In the genomic region with DNA sequence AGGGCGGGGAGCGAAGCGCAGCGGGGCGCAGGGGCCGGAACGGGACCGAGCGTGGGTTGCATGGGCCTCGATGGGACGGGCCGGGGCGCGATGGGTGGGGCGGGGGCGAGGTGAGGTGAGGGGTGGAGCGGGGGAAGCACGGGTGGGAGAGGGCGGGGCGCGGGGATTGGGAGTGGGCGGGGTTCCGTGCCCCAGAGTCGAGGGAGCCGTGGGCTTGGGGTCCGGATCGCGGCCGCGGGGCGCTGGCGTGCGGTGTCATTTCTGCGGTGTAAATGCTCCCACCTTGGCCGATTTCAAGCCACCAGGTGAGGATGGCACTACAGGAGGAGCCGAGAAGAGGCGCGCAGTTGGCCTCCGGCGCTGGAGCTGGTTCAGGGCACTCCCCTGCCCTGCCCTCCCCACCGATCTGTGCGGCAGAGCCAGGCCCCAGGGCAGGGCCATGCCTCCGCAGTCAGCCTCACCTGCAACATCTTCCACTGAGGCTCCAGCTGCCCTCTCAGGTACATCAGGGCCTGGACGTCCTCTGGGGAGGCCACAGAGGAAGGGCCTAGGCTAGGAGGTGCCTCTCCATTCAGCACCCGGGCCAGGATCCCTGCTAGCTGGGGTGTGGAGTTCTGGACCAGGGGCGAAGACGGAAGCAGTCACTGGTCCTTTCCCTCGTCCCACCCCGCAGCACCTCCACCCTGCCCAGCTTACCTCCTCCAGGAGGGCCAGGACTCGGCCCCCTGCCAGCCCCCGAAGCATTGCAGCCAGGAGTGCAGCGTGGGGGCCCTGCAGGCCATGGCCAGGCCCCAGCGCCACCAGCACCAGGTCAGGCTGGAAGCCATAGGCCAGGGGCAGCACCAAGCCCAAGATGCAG, we compare ENCODE assay signal across 8 cellular contexts. TPM values are rescaled to one million over a fixed set of nuclear protein-coding genes. Genes with fewer than 3 reads are reported as not detected.
DNase-seq lines count a peak whose midpoint lies in the region; ATAC-seq and TF ChIP-seq lines count a peak whose summit lies in the region.

No MANE protein-coding gene starts in this region.

- peak; percentile 57 for DNase-seq in DMS53 (lab: John Stamatoyannopoulos, UW)
- no peak for DNase-seq in DMS53 treated with DMSO at 0.1 percent for 48 hours (lab: John Stamatoyannopoulos, UW; ENCODE audit: unreplicated experiment)
- no peak for DNase-seq in fibroblast of the aortic adventitia (ENCODE audit: low read depth)
- DNase-seq in psoas muscle, result peak in 1 of 2 donors; percentile 61
- DNase-seq in SKM-1 treated with dmso at 0.1 percent for 144 hours (lab: John Stamatoyannopoulos, UW; ENCODE audit: unreplicated experiment), result no peak
- DNase-seq in NCI-H446 treated with DMSO at 0.1 percent for 48 hours (lab: John Stamatoyannopoulos, UW), result no peak
- DNase-seq in stimulated activated CD4-positive, alpha-beta T cell treated with anti-CD3 and anti-CD28 coated beads, Interleukin-4, amount 100 ng/mL, for 1 hour, result no peak

- ATAC-seq in psoas muscle, result peak in 3 of 4 donors; percentile 5 to 39 (median 9)

- peaks cover 0 to 40% of the 10 kb centered on the region in 2 donors for H3K36me3 ChIP-seq in psoas muscle (ENCODE audit: insufficient read depth in 1 of 2, low read depth in 1 of 2)

- WGBS in psoas muscle, 3 donors, result 12 to 26% (median 15%) methylated on average over 26 to 53 of the region's 53 CpGs

- H3K4me3 ChIP-seq in WI38 (ENCODE audit: low read depth, low read length), result peak overlapping the region; percentile 93
- peak overlapping the region; percentile 77 for H3K4me3 ChIP-seq in fibroblast of the aortic adventitia (ENCODE audit: low read depth, low read length)
- peak overlapping the region; percentile 98 for H3K4me3 ChIP-seq in psoas muscle

- intact Hi-C loops in psoas muscle (cut with DNase I), result no loop called here

- no peaks in the 10 kb centered on the region for H3K9me3 ChIP-seq in psoas muscle

- H3K27me3 ChIP-seq in psoas muscle (ENCODE audit: insufficient read depth in 3 of 3, low read length in 2 of 3), result no peaks in the 10 kb centered on the region

- H3K4me1 ChIP-seq in psoas muscle, result peaks cover 53% of the 10 kb centered on the region

- peak overlapping the region; percentile 95 for H3K27ac ChIP-seq in psoas muscle

- TF ChIP-seq CTCF in WI38 (IDR thresholded peaks at IDR 0.05; ENCODE audit: low read depth, low read length) (no peak), fibroblast of the aortic adventitia (IDR thresholded peaks at IDR 0.05; ENCODE audit: insufficient read depth, low read length) (no peak), psoas muscle (IDR thresholded peaks at IDR 0.05) (no peak)

RNA-seq across cellular contexts. Expression of a gene that starts 0.6 kb away (rescaled TPM):
- total RNA-seq in fibroblast of the aortic adventitia (ENCODE audit: low replicate concordance), result 23.6 and 39.7 TPM in 2 replicates
- total RNA-seq in psoas muscle, result 10 to 100 TPM; 18.0 to 21.8 (median 19.0) TPM
- 10 to 100 TPM in 2 of 3 donors, 1 to 10 TPM in 1; 9.5 to 11.2 (median 10.6) TPM for polyA plus RNA-seq in psoas muscle

RNA-seq across cellular contexts. Expression of a gene that starts 5.6 kb away (rescaled TPM):
- 15.4 and 26.7 TPM in 2 replicates for total RNA-seq in fibroblast of the aortic adventitia (ENCODE audit: low replicate concordance)
- total RNA-seq in psoas muscle, result 10 to 100 TPM; 13.5 to 19.4 (median 15.3) TPM
- 1 to 10 TPM; 4.3 to 5.3 (median 5.1) TPM for polyA plus RNA-seq in psoas muscle

RNA-seq across cellular contexts. Expression of a gene that starts 16.0 kb away (rescaled TPM):
- total RNA-seq in fibroblast of the aortic adventitia (ENCODE audit: low replicate concordance), result 28.0 and 35.5 TPM in 2 replicates
- total RNA-seq in psoas muscle, result 100 to 1,000 TPM; 107 to 178 (median 145) TPM
- 100 to 1,000 TPM in 2 of 3 donors, 10 to 100 TPM in 1; 57.4 to 148 (median 131) TPM for polyA plus RNA-seq in psoas muscle

RNA-seq across cellular contexts. Expression of a gene that starts 24.7 kb away (rescaled TPM):
- total RNA-seq in fibroblast of the aortic adventitia (ENCODE audit: low replicate concordance), result 3.0 and 5.8 TPM in 2 replicates
- total RNA-seq in psoas muscle, result 1 to 10 TPM; 4.4 to 6.3 (median 5.4) TPM
- 1 to 10 TPM; 1.7 to 5.3 (median 4.0) TPM for polyA plus RNA-seq in psoas muscle

RNA-seq across cellular contexts. Expression of a gene that starts 44.6 kb away (rescaled TPM):
- total RNA-seq in fibroblast of the aortic adventitia (ENCODE audit: low replicate concordance) (15.5 and 17.3 TPM in 2 replicates), psoas muscle (10 to 100 TPM in 3 of 4 donors, 1 to 10 TPM in 1; 10.0 to 26.6 (median 15.9) TPM)
- 10 to 100 TPM; 18.0 to 22.3 (median 20.6) TPM for polyA plus RNA-seq in psoas muscle
